In the genomic region with DNA sequence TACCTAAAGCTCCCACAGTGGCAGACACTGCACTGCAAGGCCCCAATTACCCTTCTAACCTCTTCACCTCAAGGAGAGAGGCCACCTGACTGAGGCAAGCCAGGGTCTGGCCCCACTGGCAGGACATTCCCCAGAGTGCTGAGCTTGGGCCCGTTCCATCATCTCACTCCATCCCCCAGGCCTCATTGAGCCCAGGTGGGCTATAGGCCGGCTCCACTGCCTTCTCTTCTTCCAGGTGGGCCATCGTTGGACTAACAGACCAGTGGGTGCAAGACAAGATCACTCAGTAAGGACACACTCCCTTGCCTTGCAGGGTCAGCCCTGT, we compare ENCODE assay signal across 28 cellular contexts. TPM values are rescaled to one million over a fixed set of nuclear protein-coding genes. Genes with fewer than 3 reads are reported as not detected.
"Had no signal": no experiment of that assay in that cellular context is flagged by ENCODE, and none has a peak within 500 bp of the region (broad histone marks: within the 10 kb centered on the region; RNA-seq: fewer than 3 reads in every experiment).

No MANE protein-coding gene starts in this region.

- DNase-seq: naive thymus-derived CD4-positive, alpha-beta T cell; natural killer cell; occipital lobe; ovary; psoas muscle; right cardiac atrium; right lobe of liver; sigmoid colon; small intestine; stimulated activated CD4-positive, alpha-beta T cell treated with anti-CD3 and anti-CD28 coated beads, Interleukin-15, amount 100 ng/mL, for 24 hours; stimulated activated CD4-positive, alpha-beta T cell treated with anti-CD3 and anti-CD28 coated beads, Interleukin-2, amount 100 ng/mL, for 24 hours; stimulated activated CD4-positive, alpha-beta T cell treated with anti-CD3 and anti-CD28 coated beads, Interleukin-2, amount 100 ng/mL, for 48 hours; stimulated activated CD4-positive, alpha-beta T cell treated with anti-CD3 and anti-CD28 coated beads, Interleukin-4, amount 100 ng/mL, for 24 hours; stimulated activated naive B cell treated with anti-CD40 and anti-IgM and Interleukin-4, amounts not matched to agents 10 μg/mL and 1 μg/mL and 100 μg/mL, for 72 hours; stimulated activated naive CD4-positive, alpha-beta T cell treated with Interleukin-2 at 50 U/mL for 16 hours; stomach; thyroid gland; trophoblast cell; upper lobe of left lung; uterus had no signal

- H3K4me3 Mint-ChIP-seq: naive thymus-derived CD4-positive, alpha-beta T cell; natural killer cell; nephron; neural progenitor cell; stimulated activated naive B cell treated with anti-CD40 and anti-IgM and Interleukin-4, amounts not matched to agents 10 μg/mL and 1 μg/mL and 100 μg/mL, for 72 hours; stimulated activated naive CD8-positive, alpha-beta T cell treated with anti-CD3 and anti-CD28 coated beads, Interleukin-15, Interleukin-2, amounts not matched to agents 100 ng/mL and 50 ng/mL, for 24 hours had no signal

- ATAC-seq: naive thymus-derived CD4-positive, alpha-beta T cell; psoas muscle; right cardiac atrium; right lobe of liver; stimulated activated naive B cell treated with anti-CD40 and anti-IgM and Interleukin-4, amounts not matched to agents 10 μg/mL and 1 μg/mL and 100 μg/mL, for 72 hours had no signal

- H3K27ac ChIP-seq: neural progenitor cell, ovary, parathyroid adenoma, psoas muscle, right lobe of liver, sigmoid colon, stomach, thoracic aorta, thyroid gland, tibial nerve, upper lobe of left lung, uterus had no signal

- H3K36me3 Mint-ChIP-seq: natural killer cell had no signal

- H3K9me3 Mint-ChIP-seq: naive thymus-derived CD4-positive, alpha-beta T cell; natural killer cell; nephron; neural progenitor cell; stimulated activated naive B cell treated with anti-CD40 and anti-IgM and Interleukin-4, amounts not matched to agents 10 μg/mL and 1 μg/mL and 100 μg/mL, for 72 hours; stimulated activated naive CD8-positive, alpha-beta T cell treated with anti-CD3 and anti-CD28 coated beads, Interleukin-15, Interleukin-2, amounts not matched to agents 100 ng/mL and 50 ng/mL, for 24 hours had no signal

- H3K4me1 Mint-ChIP-seq: natural killer cell; neural progenitor cell; stimulated activated naive B cell treated with anti-CD40 and anti-IgM and Interleukin-4, amounts not matched to agents 10 μg/mL and 1 μg/mL and 100 μg/mL, for 72 hours had no signal

- H3K27me3 Mint-ChIP-seq: naive thymus-derived CD4-positive, alpha-beta T cell; progenitor cell of endocrine pancreas; stimulated activated naive B cell treated with anti-CD40 and anti-IgM and Interleukin-4, amounts not matched to agents 10 μg/mL and 1 μg/mL and 100 μg/mL, for 72 hours; stimulated activated naive CD8-positive, alpha-beta T cell treated with anti-CD3 and anti-CD28 coated beads, Interleukin-15, Interleukin-2, amounts not matched to agents 100 ng/mL and 50 ng/mL, for 24 hours had no signal

- H3K27ac Mint-ChIP-seq: natural killer cell; nephron; neural progenitor cell; progenitor cell of endocrine pancreas; stimulated activated naive B cell treated with anti-CD40 and anti-IgM and Interleukin-4, amounts not matched to agents 10 μg/mL and 1 μg/mL and 100 μg/mL, for 72 hours; stimulated activated naive CD8-positive, alpha-beta T cell treated with anti-CD3 and anti-CD28 coated beads, Interleukin-15, Interleukin-2, amounts not matched to agents 100 ng/mL and 50 ng/mL, for 24 hours had no signal

RNA-seq across cellular contexts. Expression of a gene that starts 25.4 kb away (rescaled TPM):
- total RNA-seq: osteoblast, progenitor cell of endocrine pancreas had no signal
